ENCODE assay signal across 18 cellular contexts in genomic region chr3:143511174-143511879, GRCh38.
"Had no signal": no experiment of that assay in that cellular context is flagged by ENCODE, and none has a peak within 500 bp of the region (broad histone marks: within the 10 kb centered on the region; RNA-seq: fewer than 3 reads in every experiment).

No MANE protein-coding gene starts in this region.

- H3K27me3 ChIP-seq: esophagus muscularis mucosa, gastrocnemius medialis, ovary, testis, transverse colon had no signal

- ATAC-seq: effector memory CD8-positive, alpha-beta T cell; gastrocnemius medialis; naive thymus-derived CD8-positive, alpha-beta T cell; sciatic nerve; stimulated activated naive CD8-positive, alpha-beta T cell treated with anti-CD3 and anti-CD28 coated beads, Interleukin-15, amount 100 ng/mL, for 72 hours had no signal

- H3K4me1 Mint-ChIP-seq: neural crest cell had no signal

- H3K9me3 ChIP-seq: esophagus muscularis mucosa, gastrocnemius medialis, ovary, testis, transverse colon had no signal

- DNase-seq: cerebellar nuclear complex; effector memory CD8-positive, alpha-beta T cell; gastrocnemius medialis; glutamatergic neuron; naive thymus-derived CD8-positive, alpha-beta T cell; nucleus accumbens; ovary; stimulated activated CD4-positive, alpha-beta T cell treated with anti-CD3 and anti-CD28 coated beads, Interleukin-2, amount 100 ng/mL, for 24 hours; stimulated activated CD4-positive, alpha-beta T cell treated with anti-CD3 and anti-CD28 coated beads, Interleukin-4, amount 100 ng/mL, for 4 hours; stimulated activated naive B cell treated with anti-CD40 and anti-IgM and Interleukin-4, amounts not matched to agents 10 μg/mL and 1 μg/mL and 100 μg/mL, for 72 hours; stimulated activated naive CD8-positive, alpha-beta T cell treated with anti-CD3 and anti-CD28 coated beads, Interleukin-15, amount 100 ng/mL, for 72 hours; testis; transverse colon had no signal

- H3K36me3 ChIP-seq: esophagus muscularis mucosa, gastrocnemius medialis, ovary, transverse colon had no signal

- H3K4me3 Mint-ChIP-seq: dendritic cell treated with granulocyte-macrophage colony-stimulating factor and Interleukin-4, amounts not matched to agents 40 ng/mL and 50 ng/mL, for 4 days; effector memory CD8-positive, alpha-beta T cell; naive thymus-derived CD8-positive, alpha-beta T cell; neural crest cell; stimulated activated naive B cell treated with anti-CD40 and anti-IgM and Interleukin-4, amounts not matched to agents 10 μg/mL and 1 μg/mL and 100 μg/mL, for 72 hours; stimulated activated naive CD8-positive, alpha-beta T cell treated with anti-CD3 and anti-CD28 coated beads, Interleukin-15, amount 100 ng/mL, for 72 hours had no signal

- H3K4me3 ChIP-seq: esophagus muscularis mucosa, gastrocnemius medialis, ovary, testis, transverse colon had no signal

- H3K9me3 Mint-ChIP-seq: dendritic cell treated with granulocyte-macrophage colony-stimulating factor and Interleukin-4, amounts not matched to agents 40 ng/mL and 50 ng/mL, for 4 days; effector memory CD8-positive, alpha-beta T cell; naive thymus-derived CD8-positive, alpha-beta T cell; neural crest cell; stimulated activated naive B cell treated with anti-CD40 and anti-IgM and Interleukin-4, amounts not matched to agents 10 μg/mL and 1 μg/mL and 100 μg/mL, for 72 hours; stimulated activated naive CD8-positive, alpha-beta T cell treated with anti-CD3 and anti-CD28 coated beads, Interleukin-15, amount 100 ng/mL, for 72 hours had no signal

- H3K27me3 Mint-ChIP-seq: dendritic cell treated with granulocyte-macrophage colony-stimulating factor and Interleukin-4, amounts not matched to agents 40 ng/mL and 50 ng/mL, for 4 days; effector memory CD8-positive, alpha-beta T cell; naive thymus-derived CD8-positive, alpha-beta T cell; stimulated activated naive B cell treated with anti-CD40 and anti-IgM and Interleukin-4, amounts not matched to agents 10 μg/mL and 1 μg/mL and 100 μg/mL, for 72 hours; stimulated activated naive CD8-positive, alpha-beta T cell treated with anti-CD3 and anti-CD28 coated beads, Interleukin-15, amount 100 ng/mL, for 72 hours had no signal

- H3K4me1 ChIP-seq: gastrocnemius medialis, testis had no signal

- H3K27ac ChIP-seq: epithelial cell of prostate, esophagus muscularis mucosa, gastrocnemius medialis, ovary, testis, transverse colon had no signal

- H3K27ac Mint-ChIP-seq: dendritic cell treated with granulocyte-macrophage colony-stimulating factor and Interleukin-4, amounts not matched to agents 40 ng/mL and 50 ng/mL, for 4 days; naive thymus-derived CD8-positive, alpha-beta T cell; stimulated activated naive B cell treated with anti-CD40 and anti-IgM and Interleukin-4, amounts not matched to agents 10 μg/mL and 1 μg/mL and 100 μg/mL, for 72 hours; stimulated activated naive CD8-positive, alpha-beta T cell treated with anti-CD3 and anti-CD28 coated beads, Interleukin-15, amount 100 ng/mL, for 72 hours had no signal
